2 cellular contexts compared by ENCODE assay signal in the genomic region with DNA sequence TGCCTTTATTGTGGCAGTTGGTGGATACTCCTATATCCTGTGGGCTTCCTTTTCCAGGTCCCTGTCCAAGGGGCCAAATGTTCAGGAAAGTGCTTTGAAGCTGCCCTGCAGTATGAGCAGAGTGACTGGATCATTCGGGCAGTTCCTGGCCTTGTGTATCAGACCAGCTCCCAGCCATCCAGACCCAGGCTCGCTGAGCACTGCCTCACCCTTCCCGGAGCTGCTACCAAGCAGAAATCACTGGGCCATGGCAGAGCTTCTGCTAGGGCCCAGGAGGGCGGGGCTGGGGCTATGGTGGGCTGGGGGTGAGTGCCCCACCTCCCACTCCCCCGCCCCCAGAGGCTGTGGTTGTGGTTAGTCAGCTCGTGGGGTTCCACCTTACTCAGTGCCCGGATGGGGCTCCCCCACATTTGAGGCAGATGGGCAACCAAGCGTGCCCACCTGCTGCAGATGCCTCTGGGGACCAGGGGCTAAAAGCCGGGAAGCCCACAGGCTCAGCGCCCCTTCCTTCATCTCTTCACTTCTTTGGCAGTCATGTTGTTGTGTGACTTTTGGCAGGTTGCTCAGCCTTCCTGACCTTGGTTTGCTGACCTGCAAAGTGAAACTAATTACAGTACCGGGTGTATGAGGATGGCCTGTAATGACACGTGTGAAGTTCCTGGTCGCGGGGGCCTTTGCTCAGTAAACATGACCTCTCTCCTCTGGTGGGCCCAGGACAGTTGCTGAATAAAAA.
TF ChIP-seq lines count a peak whose summit lies in the region.

No MANE protein-coding gene starts in this region.

TF ChIP-seq in HEK293, 187 proteins besides CTCF, POLR2A, EP300 and RAD21:
- 0 out of 2 replicates have a peak, but pooled peaks have one; percentile 22 for TF ChIP-seq EGR2 (tag by site-specific recombination; IDR thresholded peaks at IDR 0.05; ENCODE audit: low read depth)
- no peak for TF ChIP-seq BCL11B (tag by site-specific recombination; IDR thresholded peaks at IDR 0.05; ENCODE audit: low read depth)

TF ChIP-seq in H1, 55 proteins besides CTCF, POLR2A, EP300 and RAD21:
- TF ChIP-seq SP2 (IDR thresholded peaks at IDR 0.05; ENCODE audit: low read length) (no peak), SIX5 (IDR thresholded peaks at IDR 0.05; ENCODE audit: low read depth, low read length) (no peak), ZNF274 (IDR thresholded peaks at IDR 0.05; ENCODE audit: borderline replicate concordance, extremely low read depth, low read length) (no peak), SIRT6 (IDR thresholded peaks at IDR 0.05; ENCODE audit: low read length) (no peak)
- TF ChIP-seq, protein P1, sequence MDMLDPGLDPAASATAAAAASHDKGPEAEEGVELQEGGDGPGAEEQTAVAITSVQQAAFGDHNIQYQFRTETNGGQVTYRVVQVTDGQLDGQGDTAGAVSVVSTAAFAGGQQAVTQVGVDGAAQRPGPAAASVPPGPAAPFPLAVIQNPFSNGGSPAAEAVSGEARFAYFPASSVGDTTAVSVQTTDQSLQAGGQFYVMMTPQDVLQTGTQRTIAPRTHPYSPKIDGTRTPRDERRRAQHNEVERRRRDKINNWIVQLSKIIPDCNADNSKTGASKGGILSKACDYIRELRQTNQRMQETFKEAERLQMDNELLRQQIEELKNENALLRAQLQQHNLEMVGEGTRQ (IDR thresholded peaks at IDR 0.05; ENCODE audit: low read length) = no peak
